ENCODE assay signal across 8 cellular contexts in the genomic region with DNA sequence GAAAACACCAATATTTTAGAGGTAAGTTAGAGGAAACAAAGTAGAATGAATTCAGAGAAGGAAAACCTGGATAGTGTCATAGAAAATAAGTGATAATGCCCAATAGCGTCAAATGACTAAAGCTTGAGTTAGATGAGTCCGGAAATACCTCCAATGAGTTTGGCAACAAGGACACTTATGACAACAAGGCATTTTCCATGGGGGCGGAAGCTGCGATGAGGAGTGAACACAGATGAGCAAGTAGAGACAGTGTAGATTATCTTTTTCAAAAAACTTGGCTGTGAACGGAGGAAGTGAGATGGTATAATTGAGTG. TPM values are rescaled to one million over a fixed set of nuclear protein-coding genes. Genes with fewer than 3 reads are reported as not detected.
DNase-seq lines count a peak whose midpoint lies in the region; ATAC-seq and TF ChIP-seq lines count a peak whose summit lies in the region.

No MANE protein-coding gene starts in this region.

- peaks cover 45% of the 10 kb centered on the region for H3K79me2 ChIP-seq in OCI-LY7 (ENCODE audit: insufficient read depth, low read depth, low read length)
- H3K79me2 ChIP-seq in parathyroid adenoma: peaks cover 17% of the 10 kb centered on the region

- peak overlapping the region; percentile 68 for H3K4me2 ChIP-seq in OCI-LY7 (ENCODE audit: low read length)
- peak overlapping the region; percentile 72 for H3K4me2 ChIP-seq in parathyroid adenoma (ENCODE audit: low read length)

- DNase-seq in GM06990 (ENCODE audit: extremely low read depth, insufficient read length) (no peak), OCI-LY7 (ENCODE audit: low spot score) (no peak), epithelial cell of esophagus (ENCODE audit: low read depth) (no peak), COLO829 (ENCODE audit: low spot score) (no peak)

- TSS peak; percentile 67 for BruUV-seq in OCI-LY7 (replicated peaks; lab: Mats Ljungman, UMichigan)

- peaks cover 5% of the 10 kb centered on the region; the same call in 1 of the 2 replicates for H4K20me1 ChIP-seq in OCI-LY7 (ENCODE audit: insufficient read depth, low read length)

- no peak for ATAC-seq in HG02970 (IDR thresholded peaks at IDR 0.05; ENCODE audit: low FRiP score, unreplicated experiment)
- ATAC-seq in HG03342 (IDR thresholded peaks at IDR 0.05; ENCODE audit: unreplicated experiment): no peak
- no peak for ATAC-seq in HG03280 (IDR thresholded peaks at IDR 0.05; ENCODE audit: unreplicated experiment)

- CTCF ChIA-PET in OCI-LY7 (lab: Charles Lee; ENCODE audit: unreplicated experiment): interaction anchor here (2.1 kb wide), 1 partner anchor 35 kb away, joined by 17 read pairs; no protein-coding TSS in a partner anchor

- H2AFZ ChIP-seq in OCI-LY7 (ENCODE audit: low read length) (peak overlapping the region; percentile 96), parathyroid adenoma (peak overlapping the region; percentile 100)

- no peaks in the 10 kb centered on the region; the same call in 1 of the 2 replicates for H3K27me3 ChIP-seq in GM06990 (replicated peaks; ENCODE audit: control insufficient read depth, insufficient read depth, low read length)
- no peaks in the 10 kb centered on the region for H3K27me3 ChIP-seq in parathyroid adenoma (ENCODE audit: control insufficient read depth, insufficient read depth, low read length)

- peak overlapping the region; percentile 89 for H3K4me3 ChIP-seq in GM06990 (replicated peaks; ENCODE audit: low read depth, low read length)
- peak overlapping the region; percentile 90 for H3K4me3 ChIP-seq in OCI-LY7 (ENCODE audit: low read depth, low read length, poor library complexity, severe bottlenecking)
- H3K4me3 ChIP-seq in epithelial cell of esophagus (ENCODE audit: low read length): peak overlapping the region; percentile 98
- H3K4me3 ChIP-seq in parathyroid adenoma (ENCODE audit: low read depth, low read length): peak overlapping the region; percentile 95

- H3K9me3 ChIP-seq in OCI-LY7 (ENCODE audit: low read length): peaks cover 24% of the 10 kb centered on the region
- no peaks in the 10 kb centered on the region for H3K9me3 ChIP-seq in parathyroid adenoma (ENCODE audit: control insufficient read depth, low read length)

- TF ChIP-seq CTCF in GM06990 (IDR thresholded peaks at IDR 0.05; ENCODE audit: insufficient read depth, low read length, poor library complexity, severe bottlenecking) (no peak), OCI-LY7 (conservative IDR thresholded peaks at IDR 0.05; ENCODE audit: low read length) (no peak), epithelial cell of esophagus (IDR thresholded peaks at IDR 0.05; ENCODE audit: insufficient read depth, low read depth, low read length, missing control alignments) (no peak), parathyroid adenoma (IDR thresholded peaks at IDR 0.05) (no peak)

- peaks cover 54% of the 10 kb centered on the region for H3K4me1 ChIP-seq in OCI-LY7 (ENCODE audit: insufficient read depth, low read length, poor library complexity, severe bottlenecking)
- peaks cover 4% of the 10 kb centered on the region for H3K4me1 ChIP-seq in parathyroid adenoma

- POLR2A ChIA-PET in OCI-LY7 (lab: Charles Lee): interaction anchor here (0.8 to 4.1 kb wide), 6 partner anchors 11 to 281 kb away, joined by 3 to 45 read pairs (median 6); no protein-coding TSS in a partner anchor

- H3K36me3 ChIP-seq in GM06990 (ENCODE audit: control insufficient read depth, insufficient read depth, low read length): no peaks in the 10 kb centered on the region
- peaks cover 32% of the 10 kb centered on the region for H3K36me3 ChIP-seq in OCI-LY7 (ENCODE audit: insufficient read depth, low read length)
- H3K36me3 ChIP-seq in parathyroid adenoma (ENCODE audit: control insufficient read depth, insufficient read depth, low read length): no peaks in the 10 kb centered on the region

- intact Hi-C loops in OCI-LY7 (cut with micrococcal nuclease; ENCODE audit: unreplicated experiment): loop anchor here (1.0 kb wide), 1 partner anchor 34 kb away; no protein-coding TSS in a partner anchor

- H3K9ac ChIP-seq in parathyroid adenoma: peak overlapping the region; percentile 63

- H3K27ac ChIP-seq in OCI-LY7 (ENCODE audit: low read depth, low read length, poor library complexity, severe bottlenecking) (peak overlapping the region; percentile 92), parathyroid adenoma (peak overlapping the region; percentile 81)

- no peaks in the 10 kb centered on the region for H3K9me2 ChIP-seq in OCI-LY7 (ENCODE audit: insufficient read depth, low read length)

RNA-seq across cellular contexts. Expression of gene R3HCC1L, which starts 0.4 kb away (rescaled TPM):
- 42.0 and 48.5 TPM in 2 replicates for total RNA-seq in OCI-LY7 (2014; rRNA removed; shearing (Covaris generic))
- 38.8 TPM in 2 replicates for total RNA-seq in OCI-LY7 (2022)
